Comparison of ENCODE assay signal across 17 cellular contexts in the genomic region with DNA sequence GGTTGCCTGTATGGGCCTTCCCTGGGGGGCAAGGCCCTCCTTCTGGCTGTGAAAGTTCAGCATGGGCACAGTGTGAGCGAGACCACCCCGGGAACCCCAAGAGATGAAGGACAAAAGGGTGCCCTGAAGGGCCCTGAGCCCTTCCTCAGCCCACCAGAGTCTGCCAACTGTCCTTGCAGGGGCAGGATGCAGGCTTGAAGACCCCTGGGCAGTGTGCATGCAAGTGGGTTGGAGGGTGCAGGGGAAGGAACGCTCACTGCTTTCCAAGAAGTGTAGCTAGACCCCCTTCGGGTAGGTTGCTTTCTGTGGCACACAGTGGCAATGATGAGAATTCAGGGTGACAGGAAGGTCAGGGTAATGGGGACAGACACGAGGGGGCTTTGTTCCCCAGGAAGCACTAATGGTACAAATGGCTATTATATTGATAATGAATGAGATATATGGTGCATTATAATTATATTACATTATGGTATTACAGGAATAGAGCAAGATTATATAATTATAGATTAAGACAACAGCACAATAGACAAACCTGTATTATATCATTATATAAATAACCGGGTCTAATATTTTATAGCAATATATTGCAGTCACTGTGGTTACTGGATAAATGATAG.
DNase-seq lines count a peak whose midpoint lies in the region; ATAC-seq, FAIRE-seq and TF ChIP-seq lines count a peak whose summit lies in the region.
"Had no signal": no experiment of that assay in that cellular context is flagged by ENCODE, and none has a peak within 500 bp of the region (broad histone marks: within the 10 kb centered on the region; RNA-seq: fewer than 3 reads in every experiment).

No MANE protein-coding gene starts in this region.

- intact Hi-C loops in sigmoid colon (cut with DNase I) (no loop called here), lower lobe of right lung (cut with DNase I) (no loop called here)

- ATAC-seq in lower lobe of right lung (no peak), HG02981 (IDR thresholded peaks at IDR 0.05; ENCODE audit: unreplicated experiment) (no peak), HG02840 (IDR thresholded peaks at IDR 0.05; ENCODE audit: low FRiP score, unreplicated experiment) (no peak)
- ATAC-seq: A549; CD8-positive, alpha-beta T cell; GM12878 had no signal

- H3K4me2 ChIP-seq in Karpas-422 (ENCODE audit: low read depth, low read length, poor library complexity, severe bottlenecking) (peak overlapping the region; percentile 24), astrocyte (ENCODE audit: low read length) (peak overlapping the region; percentile 54)
- H3K4me2 ChIP-seq: A549, BLaER1, KMS-11, PC-9 had no signal

- H3K4me3 Mint-ChIP-seq in astrocyte (ENCODE audit: unreplicated experiment) = no peak overlapping the region
- no peak overlapping the region for H3K4me3 Mint-ChIP-seq in glutamatergic neuron (ENCODE audit: unreplicated experiment)
- H3K4me3 Mint-ChIP-seq: CD8-positive, alpha-beta T cell had no signal

- H3K27me3 ChIP-seq in Karpas-422 (ENCODE audit: low read length) (no peaks in the 10 kb centered on the region), astrocyte (ENCODE audit: insufficient read depth, low read length) (no peaks in the 10 kb centered on the region), sigmoid colon (no peaks in the 10 kb centered on the region), lower lobe of right lung (ENCODE audit: low read depth) (no peaks in the 10 kb centered on the region)
- H3K27me3 ChIP-seq: BLaER1 had no signal

- no peak for FAIRE-seq in astrocyte (lab: Jason Lieb, UNC)
- FAIRE-seq: A549, GM12878 had no signal

- no peak overlapping the region for H3K9ac ChIP-seq in Karpas-422 (ENCODE audit: low read length)
- no peak overlapping the region for H3K9ac ChIP-seq in astrocyte (ENCODE audit: low read length)
- H3K9ac ChIP-seq: BLaER1, KMS-11 had no signal

- H3K4me1 Mint-ChIP-seq in astrocyte (ENCODE audit: low read depth, unreplicated experiment) = no peaks in the 10 kb centered on the region
- H3K4me1 Mint-ChIP-seq in glutamatergic neuron (ENCODE audit: low read depth, unreplicated experiment) = peaks cover 44% of the 10 kb centered on the region

- no peak overlapping the region for H3K4me3 ChIP-seq in Karpas-422 (ENCODE audit: low read length)
- no peak overlapping the region for H3K4me3 ChIP-seq in astrocyte (ENCODE audit: insufficient read depth, low read depth, low read length)
- H3K4me3 ChIP-seq in sigmoid colon = no peak overlapping the region
- H3K4me3 ChIP-seq in lower lobe of right lung = no peak overlapping the region
- H3K4me3 ChIP-seq: A549, BLaER1, GM12878, PC-9 had no signal

- peaks cover 7% of the 10 kb centered on the region for H3K9me3 Mint-ChIP-seq in astrocyte (ENCODE audit: unreplicated experiment)
- peaks cover 32% of the 10 kb centered on the region for H3K9me3 Mint-ChIP-seq in glutamatergic neuron (ENCODE audit: unreplicated experiment)
- H3K9me3 Mint-ChIP-seq: CD8-positive, alpha-beta T cell had no signal

- H3K27ac ChIP-seq in Karpas-422 (ENCODE audit: low read length) = no peak overlapping the region
- H3K27ac ChIP-seq in astrocyte (ENCODE audit: low read depth, low read length) = no peak overlapping the region
- peak overlapping the region in 1 of 4 donors; percentile 36 for H3K27ac ChIP-seq in sigmoid colon
- H3K27ac ChIP-seq in lower lobe of right lung = no peak overlapping the region
- H3K27ac ChIP-seq: A549, BLaER1, KMS-11, PC-9, RWPE1 had no signal

- no peak for TF ChIP-seq EP300 in sigmoid colon (IDR thresholded peaks at IDR 0.05)

- no peak for TF ChIP-seq POLR2A in sigmoid colon (IDR thresholded peaks at IDR 0.05)

- no peaks in the 10 kb centered on the region for H3K9me2 ChIP-seq in Karpas-422 (replicated peaks; ENCODE audit: insufficient read depth, low read length)

- H3K79me2 ChIP-seq in Karpas-422 (ENCODE audit: low read length) = no peaks in the 10 kb centered on the region
- H3K79me2 ChIP-seq in astrocyte (ENCODE audit: insufficient read depth, low read length) = no peaks in the 10 kb centered on the region

- H2AFZ ChIP-seq in Karpas-422 (ENCODE audit: low read length) = no peak overlapping the region
- H2AFZ ChIP-seq in astrocyte (ENCODE audit: low read depth, low read length) = no peak overlapping the region
- H2AFZ ChIP-seq: PC-9 had no signal

- TF ChIP-seq CTCF in astrocyte (IDR thresholded peaks at IDR 0.05; ENCODE audit: insufficient read depth, low read depth, low read length) (no peak), glutamatergic neuron (IDR thresholded peaks at IDR 0.05; ENCODE audit: partially characterized antibody, unreplicated experiment) (no peak), sigmoid colon (IDR thresholded peaks at IDR 0.05) (no peak), lower lobe of right lung (IDR thresholded peaks at IDR 0.05) (no peak)

- H3K36me3 ChIP-seq in Karpas-422 (ENCODE audit: insufficient read depth, low read length) = no peaks in the 10 kb centered on the region
- no peaks in the 10 kb centered on the region for H3K36me3 ChIP-seq in astrocyte (ENCODE audit: insufficient read depth, low read length)
- peaks cover 0 to 79% (median 8%) of the 10 kb centered on the region in 4 donors for H3K36me3 ChIP-seq in sigmoid colon
- H3K36me3 ChIP-seq in lower lobe of right lung = peaks cover 21% of the 10 kb centered on the region

- DNase-seq in Karpas-422 = no peak
- DNase-seq in astrocyte (ENCODE audit: low read depth) = no peak
- DNase-seq in glutamatergic neuron = no peak
- peak; percentile 11 for DNase-seq in sigmoid colon
- no peak for DNase-seq in lower lobe of right lung
- DNase-seq: Calu3; CD8-positive, alpha-beta T cell; NCI-H1436; NCI-H1930; PC-9 had no signal

- no peaks in the 10 kb centered on the region for H4K20me1 ChIP-seq in Karpas-422 (ENCODE audit: insufficient read depth, low read depth, low read length)
- H4K20me1 ChIP-seq in astrocyte (ENCODE audit: insufficient read depth, low read length) = peaks cover 13% of the 10 kb centered on the region
- H4K20me1 ChIP-seq: BLaER1 had no signal

- peaks cover 10% of the 10 kb centered on the region for H3K4me1 ChIP-seq in Karpas-422 (ENCODE audit: low read length)
- H3K4me1 ChIP-seq in astrocyte (ENCODE audit: insufficient read depth, low read length) = peaks cover 14% of the 10 kb centered on the region
- peaks cover 0 to 14% (median 11%) of the 10 kb centered on the region in 4 donors for H3K4me1 ChIP-seq in sigmoid colon
- H3K4me1 ChIP-seq in lower lobe of right lung = peaks cover 7% of the 10 kb centered on the region
- H3K4me1 ChIP-seq: A549 had no signal

- peaks cover 13% of the 10 kb centered on the region for H3K27me3 Mint-ChIP-seq in astrocyte (ENCODE audit: low read depth, unreplicated experiment)
- H3K27me3 Mint-ChIP-seq in glutamatergic neuron (ENCODE audit: unreplicated experiment) = peaks cover 42% of the 10 kb centered on the region

- H3K9me3 ChIP-seq in Karpas-422 (ENCODE audit: low read length) (no peaks in the 10 kb centered on the region), astrocyte (ENCODE audit: insufficient read depth, low read depth, low read length) (peaks cover 2% of the 10 kb centered on the region), sigmoid colon (no peaks in the 10 kb centered on the region), lower lobe of right lung (no peaks in the 10 kb centered on the region)
- H3K9me3 ChIP-seq: A549, BLaER1 had no signal

- WGBS in sigmoid colon, 2 donors = 79 to 82% methylated on average over 6 of the region's 6 CpGs

- H3K36me3 Mint-ChIP-seq in astrocyte (ENCODE audit: low read depth, unreplicated experiment) (peaks cover 44% of the 10 kb centered on the region), glutamatergic neuron (ENCODE audit: unreplicated experiment) (peaks cover 28% of the 10 kb centered on the region)

- no peak overlapping the region for H3K27ac Mint-ChIP-seq in astrocyte (ENCODE audit: unreplicated experiment)
- H3K27ac Mint-ChIP-seq in glutamatergic neuron (ENCODE audit: unreplicated experiment) = peak overlapping the region; percentile 37
- H3K27ac Mint-ChIP-seq: CD8-positive, alpha-beta T cell had no signal
